20 cellular contexts compared by ENCODE assay signal in the genomic region with DNA sequence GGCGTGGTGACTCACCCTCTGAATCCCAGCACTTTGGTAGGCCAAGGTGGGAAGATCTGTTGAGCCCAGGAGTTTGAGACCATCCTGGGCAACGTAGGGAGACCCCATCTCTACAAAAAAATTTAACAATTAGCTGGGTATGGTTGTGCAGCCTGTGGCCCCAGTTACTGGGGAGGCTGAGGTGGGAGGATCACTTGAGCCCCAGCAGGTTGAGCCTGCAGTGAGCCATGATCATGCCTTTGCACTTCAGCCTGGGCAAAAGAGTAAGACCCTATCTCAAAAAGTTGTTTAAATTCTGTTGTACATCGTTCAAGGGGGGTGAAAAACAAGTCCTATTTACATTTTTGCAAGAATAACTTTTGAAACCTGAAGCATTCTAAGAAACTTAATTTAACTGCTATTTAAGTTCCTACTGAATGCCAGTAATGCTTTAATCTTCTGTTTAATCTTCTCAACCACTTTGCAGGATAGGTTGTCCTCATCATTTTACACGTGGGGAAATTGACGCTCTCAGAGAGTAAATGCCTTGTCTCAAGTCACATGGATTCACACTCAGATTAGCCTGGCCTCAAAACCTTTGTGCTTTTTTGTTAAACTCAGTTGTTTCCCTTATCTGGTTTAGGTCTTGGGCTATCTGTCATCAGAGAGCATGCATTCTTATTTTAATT.
"Had no signal": no experiment of that assay in that cellular context is flagged by ENCODE, and none has a peak within 500 bp of the region (broad histone marks: within the 10 kb centered on the region; RNA-seq: fewer than 3 reads in every experiment).

No MANE protein-coding gene starts in this region.

- H3K9me3 Mint-ChIP-seq: dendritic cell treated with granulocyte-macrophage colony-stimulating factor and Interleukin-4, amounts not matched to agents 40 ng/mL and 50 ng/mL, for 4 days; stimulated activated naive CD8-positive, alpha-beta T cell treated with anti-CD3 and anti-CD28 coated beads, Interleukin-15, Interleukin-2, amounts not matched to agents 100 ng/mL and 50 ng/mL, for 24 hours; T-cell had no signal

- H3K27me3 ChIP-seq: ascending aorta, esophagus muscularis mucosa, gastroesophageal sphincter, heart left ventricle, left lung, suprapubic skin, transverse colon, vagina had no signal

- H3K27ac ChIP-seq: ascending aorta, esophagus muscularis mucosa, gastroesophageal sphincter, heart left ventricle, left lung, suprapubic skin, transverse colon, vagina had no signal

- H3K27me3 Mint-ChIP-seq: dendritic cell treated with granulocyte-macrophage colony-stimulating factor and Interleukin-4, amounts not matched to agents 40 ng/mL and 50 ng/mL, for 4 days; stimulated activated naive CD8-positive, alpha-beta T cell treated with anti-CD3 and anti-CD28 coated beads, Interleukin-15, Interleukin-2, amounts not matched to agents 100 ng/mL and 50 ng/mL, for 24 hours; T-cell had no signal

- ATAC-seq: gastroesophageal sphincter, heart left ventricle, left lung, T-cell had no signal

- H3K9me3 ChIP-seq: ascending aorta, esophagus muscularis mucosa, gastroesophageal sphincter, heart left ventricle, left lung, suprapubic skin, transverse colon, vagina had no signal

- H3K4me3 Mint-ChIP-seq: dendritic cell treated with granulocyte-macrophage colony-stimulating factor and Interleukin-4, amounts not matched to agents 40 ng/mL and 50 ng/mL, for 4 days; stimulated activated naive CD8-positive, alpha-beta T cell treated with anti-CD3 and anti-CD28 coated beads, Interleukin-15, Interleukin-2, amounts not matched to agents 100 ng/mL and 50 ng/mL, for 24 hours had no signal

- H3K36me3 ChIP-seq: ascending aorta, esophagus muscularis mucosa, gastroesophageal sphincter, heart left ventricle, left lung, suprapubic skin, transverse colon, vagina had no signal

- H3K4me3 ChIP-seq: ascending aorta, esophagus muscularis mucosa, gastroesophageal sphincter, heart left ventricle, left lung, suprapubic skin, transverse colon, vagina had no signal

- H3K27ac Mint-ChIP-seq: dendritic cell treated with granulocyte-macrophage colony-stimulating factor and Interleukin-4, amounts not matched to agents 40 ng/mL and 50 ng/mL, for 4 days; T-cell had no signal

- DNase-seq: activated CD4-positive, alpha-beta T cell treated with anti-CD3 and anti-CD28 coated beads, Interleukin-2, amount 50 U/mL, for 1 hour; activated CD8-positive, alpha-beta memory T cell treated with anti-CD3 and anti-CD28 coated beads for 24 hours; activated CD8-positive, alpha-beta memory T cell treated with anti-CD3 and anti-CD28 coated beads, Interleukin-2, amount 50 U/mL, for 48 hours; activated naive CD4-positive, alpha-beta T cell; activated T-cell treated with anti-CD3 and anti-CD28 coated beads, Interleukin-2, amount 50 U/mL, for 48 hours; effector CD8-positive, alpha-beta T cell; heart left ventricle; left lung; midbrain; occipital lobe; T-cell; T-helper 9 cell; transverse colon had no signal
